In the genomic region with DNA sequence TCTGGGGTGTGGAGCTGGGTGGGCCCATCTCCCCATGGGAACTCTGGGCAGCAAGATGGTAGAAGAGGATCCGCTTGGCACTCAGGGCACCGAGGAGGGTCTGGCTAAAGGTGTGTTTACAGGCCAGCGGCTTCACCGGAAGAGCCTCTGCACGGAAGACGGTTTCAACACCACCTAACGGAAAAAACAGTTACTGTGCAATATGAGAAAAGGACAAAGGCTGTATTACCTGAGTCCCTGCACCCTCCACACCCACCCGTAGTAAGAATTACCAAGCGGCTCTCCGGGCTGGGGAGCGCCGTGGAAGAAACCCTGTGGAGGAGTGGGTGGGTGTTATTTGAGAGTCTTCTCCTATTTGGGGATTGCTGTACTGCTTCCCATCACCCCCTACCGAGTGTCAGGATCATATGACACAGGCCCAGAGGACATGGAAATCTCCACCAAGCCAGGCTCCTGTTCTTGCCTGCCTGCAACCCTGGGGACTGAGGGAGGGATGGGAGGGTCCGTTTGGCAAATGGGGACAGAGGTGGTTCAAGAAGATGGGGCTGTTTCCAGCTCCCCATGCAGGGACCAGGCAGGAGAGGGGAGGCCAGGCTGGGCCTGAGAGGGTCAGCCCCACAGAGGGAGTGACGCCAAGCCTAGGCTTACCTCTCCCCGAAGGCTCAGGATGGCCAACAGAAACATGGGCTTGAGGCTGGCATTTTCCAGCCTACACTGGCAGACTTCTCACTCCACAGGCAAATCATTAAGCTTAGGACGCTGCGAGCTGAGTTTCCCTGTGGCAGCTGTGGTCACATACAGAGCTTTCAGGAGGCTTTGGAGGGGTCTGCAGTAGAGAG, we compare ENCODE assay signal across 1 cellular context.
A peak's percentile ranks its signal among the peaks of the same experiment; 100 is the strongest.
TF ChIP-seq lines count a peak whose summit lies in the region.

No MANE protein-coding gene starts in this region.

TF ChIP-seq in HepG2, 621 proteins besides CTCF, POLR2A, EP300 and RAD21 (continued from another document and continues in another):
- TF ChIP-seq TCF12 (IDR thresholded peaks at IDR 0.05) (no peak), TCF12 (CRISPR knock-in tag; IDR thresholded peaks at IDR 0.05) (0 out of 2 replicates have a peak, but pooled peaks have one; percentile 41), TOPORS (CRISPR knock-in tag; IDR thresholded peaks at IDR 0.05) (no peak), MAF1 (CRISPR knock-in tag; IDR thresholded peaks at IDR 0.05; ENCODE audit: borderline replicate concordance) (no peak), ZNF569 (CRISPR knock-in tag; IDR thresholded peaks at IDR 0.05; ENCODE audit: borderline replicate concordance) (no peak), KDM1A (CRISPR knock-in tag; IDR thresholded peaks at IDR 0.05) (no peak), NFE2L2 (IDR thresholded peaks at IDR 0.05; ENCODE audit: low read length) (no peak), TMF1 (CRISPR knock-in tag; IDR thresholded peaks at IDR 0.05; ENCODE audit: low read depth) (no peak), BRD4 (CRISPR knock-in tag; IDR thresholded peaks at IDR 0.05) (peak; percentile 63; the same call in 1 of the 2 replicates), ZMAT3 (CRISPR knock-in tag; conservative IDR thresholded peaks at IDR 0.05) (0 out of 2 replicates have a peak, but pooled peaks have one; percentile 43), HCFC1 (IDR thresholded peaks at IDR 0.05; ENCODE audit: low read depth, low read length) (no peak), NPAS2 (CRISPR knock-in tag; IDR thresholded peaks at IDR 0.05; ENCODE audit: borderline replicate concordance) (no peak), ZNF225 (CRISPR knock-in tag; IDR thresholded peaks at IDR 0.05) (no peak), ZNF766 (CRISPR knock-in tag; IDR thresholded peaks at IDR 0.05; ENCODE audit: borderline replicate concordance) (no peak), CCAR2 (optimal IDR thresholded peaks at IDR 0.05; ENCODE audit: low read depth, low read length) (no peak), MED8 (CRISPR knock-in tag; IDR thresholded peaks at IDR 0.05; ENCODE audit: insufficient replicate concordance) (peak; percentile 68), TOE1 (CRISPR knock-in tag; IDR thresholded peaks at IDR 0.05) (no peak), ZFP37 (CRISPR knock-in tag; IDR thresholded peaks at IDR 0.05; ENCODE audit: borderline replicate concordance) (no peak), REPIN1 (CRISPR knock-in tag; IDR thresholded peaks at IDR 0.05; ENCODE audit: borderline replicate concordance, low read depth) (no peak), SETDB1 (CRISPR knock-in tag; IDR thresholded peaks at IDR 0.05; ENCODE audit: borderline replicate concordance) (no peak), SMAD1 (CRISPR knock-in tag; IDR thresholded peaks at IDR 0.05; ENCODE audit: borderline replicate concordance, low read depth) (no peak), POGZ (CRISPR knock-in tag; IDR thresholded peaks at IDR 0.05) (peak; percentile 55; the same call in 1 of the 2 replicates), HMG20A (CRISPR knock-in tag; IDR thresholded peaks at IDR 0.05; ENCODE audit: borderline replicate concordance) (0 out of 2 replicates have a peak, but pooled peaks have one; percentile 46), NFATC3 (CRISPR knock-in tag; IDR thresholded peaks at IDR 0.05) (no peak)
- TF ChIP-seq, protein P1, sequence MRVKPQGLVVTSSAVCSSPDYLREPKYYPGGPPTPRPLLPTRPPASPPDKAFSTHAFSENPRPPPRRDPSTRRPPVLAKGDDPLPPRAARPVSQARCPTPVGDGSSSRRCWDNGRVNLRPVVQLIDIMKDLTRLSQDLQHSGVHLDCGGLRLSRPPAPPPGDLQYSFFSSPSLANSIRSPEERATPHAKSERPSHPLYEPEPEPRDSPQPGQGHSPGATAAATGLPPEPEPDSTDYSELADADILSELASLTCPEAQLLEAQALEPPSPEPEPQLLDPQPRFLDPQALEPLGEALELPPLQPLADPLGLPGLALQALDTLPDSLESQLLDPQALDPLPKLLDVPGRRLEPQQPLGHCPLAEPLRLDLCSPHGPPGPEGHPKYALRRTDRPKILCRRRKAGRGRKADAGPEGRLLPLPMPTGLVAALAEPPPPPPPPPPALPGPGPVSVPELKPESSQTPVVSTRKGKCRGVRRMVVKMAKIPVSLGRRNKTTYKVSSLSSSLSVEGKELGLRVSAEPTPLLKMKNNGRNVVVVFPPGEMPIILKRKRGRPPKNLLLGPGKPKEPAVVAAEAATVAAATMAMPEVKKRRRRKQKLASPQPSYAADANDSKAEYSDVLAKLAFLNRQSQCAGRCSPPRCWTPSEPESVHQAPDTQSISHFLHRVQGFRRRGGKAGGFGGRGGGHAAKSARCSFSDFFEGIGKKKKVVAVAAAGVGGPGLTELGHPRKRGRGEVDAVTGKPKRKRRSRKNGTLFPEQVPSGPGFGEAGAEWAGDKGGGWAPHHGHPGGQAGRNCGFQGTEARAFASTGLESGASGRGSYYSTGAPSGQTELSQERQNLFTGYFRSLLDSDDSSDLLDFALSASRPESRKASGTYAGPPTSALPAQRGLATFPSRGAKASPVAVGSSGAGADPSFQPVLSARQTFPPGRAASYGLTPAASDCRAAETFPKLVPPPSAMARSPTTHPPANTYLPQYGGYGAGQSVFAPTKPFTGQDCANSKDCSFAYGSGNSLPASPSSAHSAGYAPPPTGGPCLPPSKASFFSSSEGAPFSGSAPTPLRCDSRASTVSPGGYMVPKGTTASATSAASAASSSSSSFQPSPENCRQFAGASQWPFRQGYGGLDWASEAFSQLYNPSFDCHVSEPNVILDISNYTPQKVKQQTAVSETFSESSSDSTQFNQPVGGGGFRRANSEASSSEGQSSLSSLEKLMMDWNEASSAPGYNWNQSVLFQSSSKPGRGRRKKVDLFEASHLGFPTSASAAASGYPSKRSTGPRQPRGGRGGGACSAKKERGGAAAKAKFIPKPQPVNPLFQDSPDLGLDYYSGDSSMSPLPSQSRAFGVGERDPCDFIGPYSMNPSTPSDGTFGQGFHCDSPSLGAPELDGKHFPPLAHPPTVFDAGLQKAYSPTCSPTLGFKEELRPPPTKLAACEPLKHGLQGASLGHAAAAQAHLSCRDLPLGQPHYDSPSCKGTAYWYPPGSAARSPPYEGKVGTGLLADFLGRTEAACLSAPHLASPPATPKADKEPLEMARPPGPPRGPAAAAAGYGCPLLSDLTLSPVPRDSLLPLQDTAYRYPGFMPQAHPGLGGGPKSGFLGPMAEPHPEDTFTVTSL (CRISPR knock-in tag; IDR thresholded peaks at IDR 0.05; ENCODE audit: borderline replicate concordance) = peak; percentile 72; the same call in 1 of the 2 replicates
- TF ChIP-seq, protein P2, sequence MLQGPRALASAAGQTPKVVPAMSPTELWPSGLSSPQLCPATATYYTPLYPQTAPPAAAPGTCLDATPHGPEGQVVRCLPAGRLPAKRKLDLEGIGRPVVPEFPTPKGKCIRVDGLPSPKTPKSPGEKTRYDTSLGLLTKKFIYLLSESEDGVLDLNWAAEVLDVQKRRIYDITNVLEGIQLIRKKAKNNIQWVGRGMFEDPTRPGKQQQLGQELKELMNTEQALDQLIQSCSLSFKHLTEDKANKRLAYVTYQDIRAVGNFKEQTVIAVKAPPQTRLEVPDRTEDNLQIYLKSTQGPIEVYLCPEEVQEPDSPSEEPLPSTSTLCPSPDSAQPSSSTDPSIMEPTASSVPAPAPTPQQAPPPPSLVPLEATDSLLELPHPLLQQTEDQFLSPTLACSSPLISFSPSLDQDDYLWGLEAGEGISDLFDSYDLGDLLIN (CRISPR knock-in tag; IDR thresholded peaks at IDR 0.05; ENCODE audit: borderline replicate concordance) = no peak
- TF ChIP-seq, protein P3, sequence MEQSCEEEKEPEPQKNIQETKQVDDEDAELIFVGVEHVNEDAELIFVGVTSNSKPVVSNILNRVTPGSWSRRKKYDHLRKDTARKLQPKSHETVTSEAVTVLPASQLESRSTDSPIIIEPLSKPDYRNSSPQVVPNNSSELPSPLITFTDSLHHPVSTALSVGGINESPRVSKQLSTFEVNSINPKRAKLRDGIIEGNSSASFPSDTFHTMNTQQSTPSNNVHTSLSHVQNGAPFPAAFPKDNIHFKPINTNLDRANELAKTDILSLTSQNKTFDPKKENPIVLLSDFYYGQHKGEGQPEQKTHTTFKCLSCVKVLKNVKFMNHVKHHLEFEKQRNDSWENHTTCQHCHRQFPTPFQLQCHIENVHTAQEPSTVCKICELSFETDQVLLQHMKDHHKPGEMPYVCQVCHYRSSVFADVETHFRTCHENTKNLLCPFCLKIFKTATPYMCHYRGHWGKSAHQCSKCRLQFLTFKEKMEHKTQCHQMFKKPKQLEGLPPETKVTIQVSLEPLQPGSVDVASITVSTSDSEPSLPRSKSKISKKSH (CRISPR knock-in tag; IDR thresholded peaks at IDR 0.05; ENCODE audit: borderline replicate concordance) = no peak
- TF ChIP-seq, protein P4, sequence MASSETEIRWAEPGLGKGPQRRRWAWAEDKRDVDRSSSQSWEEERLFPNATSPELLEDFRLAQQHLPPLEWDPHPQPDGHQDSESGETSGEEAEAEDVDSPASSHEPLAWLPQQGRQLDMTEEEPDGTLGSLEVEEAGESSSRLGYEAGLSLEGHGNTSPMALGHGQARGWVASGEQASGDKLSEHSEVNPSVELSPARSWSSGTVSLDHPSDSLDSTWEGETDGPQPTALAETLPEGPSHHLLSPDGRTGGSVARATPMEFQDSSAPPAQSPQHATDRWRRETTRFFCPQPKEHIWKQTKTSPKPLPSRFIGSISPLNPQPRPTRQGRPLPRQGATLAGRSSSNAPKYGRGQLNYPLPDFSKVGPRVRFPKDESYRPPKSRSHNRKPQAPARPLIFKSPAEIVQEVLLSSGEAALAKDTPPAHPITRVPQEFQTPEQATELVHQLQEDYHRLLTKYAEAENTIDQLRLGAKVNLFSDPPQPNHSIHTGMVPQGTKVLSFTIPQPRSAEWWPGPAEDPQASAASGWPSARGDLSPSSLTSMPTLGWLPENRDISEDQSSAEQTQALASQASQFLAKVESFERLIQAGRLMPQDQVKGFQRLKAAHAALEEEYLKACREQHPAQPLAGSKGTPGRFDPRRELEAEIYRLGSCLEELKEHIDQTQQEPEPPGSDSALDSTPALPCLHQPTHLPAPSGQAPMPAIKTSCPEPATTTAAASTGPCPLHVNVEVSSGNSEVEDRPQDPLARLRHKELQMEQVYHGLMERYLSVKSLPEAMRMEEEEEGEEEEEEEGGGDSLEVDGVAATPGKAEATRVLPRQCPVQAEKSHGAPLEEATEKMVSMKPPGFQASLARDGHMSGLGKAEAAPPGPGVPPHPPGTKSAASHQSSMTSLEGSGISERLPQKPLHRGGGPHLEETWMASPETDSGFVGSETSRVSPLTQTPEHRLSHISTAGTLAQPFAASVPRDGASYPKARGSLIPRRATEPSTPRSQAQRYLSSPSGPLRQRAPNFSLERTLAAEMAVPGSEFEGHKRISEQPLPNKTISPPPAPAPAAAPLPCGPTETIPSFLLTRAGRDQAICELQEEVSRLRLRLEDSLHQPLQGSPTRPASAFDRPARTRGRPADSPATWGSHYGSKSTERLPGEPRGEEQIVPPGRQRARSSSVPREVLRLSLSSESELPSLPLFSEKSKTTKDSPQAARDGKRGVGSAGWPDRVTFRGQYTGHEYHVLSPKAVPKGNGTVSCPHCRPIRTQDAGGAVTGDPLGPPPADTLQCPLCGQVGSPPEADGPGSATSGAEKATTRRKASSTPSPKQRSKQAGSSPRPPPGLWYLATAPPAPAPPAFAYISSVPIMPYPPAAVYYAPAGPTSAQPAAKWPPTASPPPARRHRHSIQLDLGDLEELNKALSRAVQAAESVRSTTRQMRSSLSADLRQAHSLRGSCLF (CRISPR knock-in tag; IDR thresholded peaks at IDR 0.05; ENCODE audit: borderline replicate concordance) = no peak
- TF ChIP-seq, protein P5, sequence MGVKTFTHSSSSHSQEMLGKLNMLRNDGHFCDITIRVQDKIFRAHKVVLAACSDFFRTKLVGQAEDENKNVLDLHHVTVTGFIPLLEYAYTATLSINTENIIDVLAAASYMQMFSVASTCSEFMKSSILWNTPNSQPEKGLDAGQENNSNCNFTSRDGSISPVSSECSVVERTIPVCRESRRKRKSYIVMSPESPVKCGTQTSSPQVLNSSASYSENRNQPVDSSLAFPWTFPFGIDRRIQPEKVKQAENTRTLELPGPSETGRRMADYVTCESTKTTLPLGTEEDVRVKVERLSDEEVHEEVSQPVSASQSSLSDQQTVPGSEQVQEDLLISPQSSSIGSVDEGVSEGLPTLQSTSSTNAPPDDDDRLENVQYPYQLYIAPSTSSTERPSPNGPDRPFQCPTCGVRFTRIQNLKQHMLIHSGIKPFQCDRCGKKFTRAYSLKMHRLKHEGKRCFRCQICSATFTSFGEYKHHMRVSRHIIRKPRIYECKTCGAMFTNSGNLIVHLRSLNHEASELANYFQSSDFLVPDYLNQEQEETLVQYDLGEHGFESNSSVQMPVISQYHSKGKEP (CRISPR knock-in tag; IDR thresholded peaks at IDR 0.05) = no peak
- TF ChIP-seq, protein P6, sequence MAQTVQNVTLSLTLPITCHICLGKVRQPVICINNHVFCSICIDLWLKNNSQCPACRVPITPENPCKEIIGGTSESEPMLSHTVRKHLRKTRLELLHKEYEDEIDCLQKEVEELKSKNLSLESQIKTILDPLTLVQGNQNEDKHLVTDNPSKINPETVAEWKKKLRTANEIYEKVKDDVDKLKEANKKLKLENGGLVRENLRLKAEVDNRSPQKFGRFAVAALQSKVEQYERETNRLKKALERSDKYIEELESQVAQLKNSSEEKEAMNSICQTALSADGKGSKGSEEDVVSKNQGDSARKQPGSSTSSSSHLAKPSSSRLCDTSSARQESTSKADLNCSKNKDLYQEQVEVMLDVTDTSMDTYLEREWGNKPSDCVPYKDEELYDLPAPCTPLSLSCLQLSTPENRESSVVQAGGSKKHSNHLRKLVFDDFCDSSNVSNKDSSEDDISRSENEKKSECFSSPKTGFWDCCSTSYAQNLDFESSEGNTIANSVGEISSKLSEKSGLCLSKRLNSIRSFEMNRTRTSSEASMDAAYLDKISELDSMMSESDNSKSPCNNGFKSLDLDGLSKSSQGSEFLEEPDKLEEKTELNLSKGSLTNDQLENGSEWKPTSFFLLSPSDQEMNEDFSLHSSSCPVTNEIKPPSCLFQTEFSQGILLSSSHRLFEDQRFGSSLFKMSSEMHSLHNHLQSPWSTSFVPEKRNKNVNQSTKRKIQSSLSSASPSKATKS (CRISPR knock-in tag; IDR thresholded peaks at IDR 0.05) = no peak; the same call in 1 of the 2 replicates
- TF ChIP-seq, protein P7, sequence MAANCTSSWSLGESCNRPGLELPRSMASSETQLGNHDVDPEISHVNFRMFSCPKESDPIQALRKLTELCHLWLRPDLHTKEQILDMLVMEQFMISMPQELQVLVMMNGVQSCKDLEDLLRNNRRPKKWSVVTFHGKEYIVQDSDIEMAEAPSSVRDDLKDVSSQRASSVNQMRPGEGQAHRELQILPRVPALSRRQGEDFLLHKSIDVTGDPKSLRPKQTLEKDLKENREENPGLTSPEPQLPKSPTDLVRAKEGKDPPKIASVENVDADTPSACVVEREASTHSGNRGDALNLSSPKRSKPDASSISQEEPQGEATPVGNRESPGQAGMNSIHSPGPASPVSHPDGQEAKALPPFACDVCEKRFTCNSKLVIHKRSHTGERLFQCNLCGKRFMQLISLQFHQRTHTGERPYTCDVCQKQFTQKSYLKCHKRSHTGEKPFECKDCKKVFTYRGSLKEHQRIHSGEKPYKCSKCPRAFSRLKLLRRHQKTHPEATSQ (CRISPR knock-in tag; IDR thresholded peaks at IDR 0.05; ENCODE audit: borderline replicate concordance) = no peak
- TF ChIP-seq, protein P8, sequence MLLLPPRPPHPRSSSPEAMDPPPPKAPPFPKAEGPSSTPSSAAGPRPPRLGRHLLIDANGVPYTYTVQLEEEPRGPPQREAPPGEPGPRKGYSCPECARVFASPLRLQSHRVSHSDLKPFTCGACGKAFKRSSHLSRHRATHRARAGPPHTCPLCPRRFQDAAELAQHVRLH (CRISPR knock-in tag; IDR thresholded peaks at IDR 0.05; ENCODE audit: borderline replicate concordance, low read depth) = no peak
- TF ChIP-seq, protein P9, sequence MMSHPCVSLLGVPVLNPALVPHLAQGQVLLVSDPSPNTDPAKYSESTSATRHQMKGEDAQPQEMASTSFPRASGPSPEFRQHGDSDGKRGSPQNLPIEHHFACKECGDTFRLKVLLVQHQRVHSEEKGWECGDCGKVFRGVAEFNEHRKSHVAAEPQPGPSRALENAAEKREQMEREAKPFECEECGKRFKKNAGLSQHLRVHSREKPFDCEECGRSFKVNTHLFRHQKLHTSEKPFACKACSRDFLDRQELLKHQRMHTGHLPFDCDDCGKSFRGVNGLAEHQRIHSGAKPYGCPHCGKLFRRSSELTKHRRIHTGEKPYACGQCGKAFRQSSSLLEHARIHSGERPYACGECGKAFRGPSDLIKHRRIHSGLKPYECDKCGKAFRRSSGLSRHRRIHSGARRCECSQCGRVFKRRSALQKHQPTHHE (CRISPR knock-in tag; IDR thresholded peaks at IDR 0.05; ENCODE audit: borderline replicate concordance) = no peak
